Comparison of ENCODE assay signal across 16 cellular contexts in the genomic region with DNA sequence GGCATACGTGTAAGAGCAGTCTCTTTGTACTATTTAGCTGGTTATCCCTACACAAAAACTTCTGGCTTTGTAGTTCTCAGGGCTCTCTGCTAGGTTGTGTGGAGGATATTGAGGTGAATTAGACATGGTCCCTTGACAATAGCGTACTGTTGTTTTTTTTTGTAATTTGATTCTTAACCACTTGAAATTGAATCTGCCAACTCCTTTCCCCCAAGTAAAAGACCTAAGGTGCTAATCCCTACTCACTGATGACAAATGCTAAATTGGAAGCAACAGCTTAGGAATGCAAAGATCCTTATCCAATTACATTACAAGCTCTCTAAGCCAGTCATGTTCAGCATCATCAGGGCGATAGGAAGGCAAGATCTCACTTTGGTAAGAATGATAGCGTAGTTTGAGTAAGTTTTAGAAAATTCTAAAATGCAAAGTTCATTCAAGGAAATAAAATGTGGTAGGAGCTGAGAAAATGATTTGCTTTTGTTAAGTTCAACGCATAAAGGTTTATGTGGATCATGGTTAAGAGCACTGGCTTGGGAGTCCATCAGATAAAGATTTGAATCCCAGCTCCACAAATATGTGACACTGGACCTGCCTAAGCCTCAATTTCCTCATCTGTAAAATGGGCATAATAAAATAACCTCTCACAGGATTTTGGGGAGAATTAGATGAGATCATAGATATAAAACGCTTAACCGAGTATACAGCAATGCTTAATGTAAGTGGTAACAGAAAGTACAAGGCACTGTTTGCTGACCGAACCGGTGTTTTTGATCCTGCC. TPM values are rescaled to one million over a fixed set of nuclear protein-coding genes. Genes with fewer than 3 reads are reported as not detected.
DNase-seq lines count a peak whose midpoint lies in the region; ATAC-seq and TF ChIP-seq lines count a peak whose summit lies in the region.
"Had no signal": no experiment of that assay in that cellular context is flagged by ENCODE, and none has a peak within 500 bp of the region (broad histone marks: within the 10 kb centered on the region; RNA-seq: fewer than 3 reads in every experiment).

No MANE protein-coding gene starts in this region.

- no peaks in the 10 kb centered on the region for H3K27me3 Mint-ChIP-seq in activated T-helper 17 cell treated with anti-CD3 and anti-CD28 coated beads, Interleukin-2, amount 50 U/mL, for 72 hours
- H3K27me3 Mint-ChIP-seq in naive thymus-derived CD4-positive, alpha-beta T cell, result no peaks in the 10 kb centered on the region

- peaks cover 47% of the 10 kb centered on the region for H3K4me1 Mint-ChIP-seq in activated T-helper 17 cell treated with anti-CD3 and anti-CD28 coated beads, Interleukin-2, amount 50 U/mL, for 72 hours
- peaks cover 36 to 82% (median 73%) of the 10 kb centered on the region in 7 donors for H3K4me1 Mint-ChIP-seq in naive thymus-derived CD4-positive, alpha-beta T cell

- H3K27ac ChIP-seq in naive thymus-derived CD4-positive, alpha-beta T cell (ENCODE audit: low read depth, low read length), result peak overlapping the region; percentile 15
- H3K27ac ChIP-seq in WERI-Rb-1, result no peak overlapping the region
- H3K27ac ChIP-seq: ovary had no signal

- no peaks in the 10 kb centered on the region for H3K9me3 Mint-ChIP-seq in activated T-helper 17 cell treated with anti-CD3 and anti-CD28 coated beads, Interleukin-2, amount 50 U/mL, for 72 hours
- no peaks in the 10 kb centered on the region for H3K9me3 Mint-ChIP-seq in naive thymus-derived CD4-positive, alpha-beta T cell

- TF ChIP-seq CTCF in WERI-Rb-1 (IDR thresholded peaks at IDR 0.05; ENCODE audit: low read depth, low read length), result no peak

- peaks cover 19% of the 10 kb centered on the region for H3K36me3 Mint-ChIP-seq in activated T-helper 17 cell treated with anti-CD3 and anti-CD28 coated beads, Interleukin-2, amount 50 U/mL, for 72 hours (ENCODE audit: low read depth)
- H3K36me3 Mint-ChIP-seq in naive thymus-derived CD4-positive, alpha-beta T cell, result peaks cover 0 to 18% (median 3%) of the 10 kb centered on the region in 5 donors

- peak overlapping the region; percentile 88 for H3K4me3 Mint-ChIP-seq in activated T-helper 17 cell treated with anti-CD3 and anti-CD28 coated beads, Interleukin-2, amount 50 U/mL, for 72 hours
- H3K4me3 Mint-ChIP-seq in naive thymus-derived CD4-positive, alpha-beta T cell, result peak overlapping the region in 2 of 10 donors; percentile 3 to 40

- H3K27me3 ChIP-seq in naive thymus-derived CD4-positive, alpha-beta T cell (ENCODE audit: control insufficient read depth in 2 of 2, insufficient read depth in 2 of 2, low read length in 2 of 2), result no peaks in the 10 kb centered on the region
- peaks cover 52% of the 10 kb centered on the region for H3K27me3 ChIP-seq in WERI-Rb-1 (ENCODE audit: insufficient read depth, low read depth, severe bottlenecking)
- H3K27me3 ChIP-seq: ovary had no signal

- DNase-seq in ELF-1 (ENCODE audit: low read depth, low spot score) (peak; percentile 74), LHCN-M2 (ENCODE audit: low read depth) (peak; percentile 78), WERI-Rb-1 (no peak), LoVo (ENCODE audit: low spot score) (no peak)
- DNase-seq in naive thymus-derived CD4-positive, alpha-beta T cell, result no peak
- DNase-seq: foreskin melanocyte; kidney glomerular epithelial cell; NCI-H1105 treated with DMSO at 0.1 percent for 48 hours; ovary; PC-3; stimulated activated CD4-positive, alpha-beta T cell treated with anti-CD3 and anti-CD28 coated beads, Interleukin-1b, Interleukin-23, amount 100 ng/mL, for 48 hours; T1000 had no signal

- no peak overlapping the region for H3K4me3 ChIP-seq in naive thymus-derived CD4-positive, alpha-beta T cell (ENCODE audit: low read length)
- no peak overlapping the region for H3K4me3 ChIP-seq in WERI-Rb-1 (ENCODE audit: low read depth, low read length)
- H3K4me3 ChIP-seq: coronary artery, ovary had no signal

- ATAC-seq in activated T-helper 17 cell treated with anti-CD3 and anti-CD28 coated beads, Interleukin-2, amount 50 U/mL, for 72 hours (replicated peaks), result no peak
- no peak for ATAC-seq in naive thymus-derived CD4-positive, alpha-beta T cell
- no peak for ATAC-seq in GM21390 (IDR thresholded peaks at IDR 0.05; ENCODE audit: unreplicated experiment)
- ATAC-seq in GM21360 (IDR thresholded peaks at IDR 0.05; ENCODE audit: unreplicated experiment), result no peak
- ATAC-seq: PC-3 had no signal

- H3K4me1 ChIP-seq in naive thymus-derived CD4-positive, alpha-beta T cell (ENCODE audit: control insufficient read depth in 2 of 2, insufficient read depth in 2 of 2, low read length in 2 of 2), result peaks cover 42 to 48% of the 10 kb centered on the region in 2 donors

- H3K27ac Mint-ChIP-seq in activated T-helper 17 cell treated with anti-CD3 and anti-CD28 coated beads, Interleukin-2, amount 50 U/mL, for 72 hours, result peak overlapping the region; percentile 95
- H3K27ac Mint-ChIP-seq in naive thymus-derived CD4-positive, alpha-beta T cell, result peak overlapping the region; percentile 11 to 91 (median 80)

- no peaks in the 10 kb centered on the region for H3K9me3 ChIP-seq in naive thymus-derived CD4-positive, alpha-beta T cell (ENCODE audit: control insufficient read depth in 2 of 3, low read length in 3 of 3)
- no peaks in the 10 kb centered on the region for H3K9me3 ChIP-seq in WERI-Rb-1 (ENCODE audit: severe bottlenecking)
- H3K9me3 ChIP-seq: ovary had no signal

- POLR2A ChIA-PET in naive thymus-derived CD4-positive, alpha-beta T cell (lab: Charles Lee), result interaction anchor here (1.1 to 9.5 kb wide), 2 partner anchors 33 to 37 kb away, joined by 4 to 167 read pairs; partner anchors contain the start of gene DOCK11

- CTCF ChIA-PET in naive thymus-derived CD4-positive, alpha-beta T cell (lab: Charles Lee), result interaction anchor here (0.6 to 0.7 kb wide), 3 partner anchors 35 to 68 kb away, joined by 3 to 4 read pairs (median 3); no protein-coding TSS in a partner anchor

- H3K36me3 ChIP-seq in naive thymus-derived CD4-positive, alpha-beta T cell (ENCODE audit: control insufficient read depth in 2 of 3, insufficient read depth in 3 of 3, low read length in 3 of 3), result no peaks in the 10 kb centered on the region
- H3K36me3 ChIP-seq in WERI-Rb-1, result no peaks in the 10 kb centered on the region
- H3K36me3 ChIP-seq: ovary had no signal

- intact Hi-C loops in naive thymus-derived CD4-positive, alpha-beta T cell (cut with micrococcal nuclease), result no loop called here

RNA-seq across cellular contexts. Expression of gene DOCK11, which starts 39.3 kb away (rescaled TPM):
- 4.2 and 5.5 TPM in 2 replicates for total RNA-seq in LHCN-M2 (2014; rRNA removed)
- 4.1 TPM for polyA plus RNA-seq in LHCN-M2 (2012)
- total RNA-seq in activated T-helper 17 cell treated with anti-CD3 and anti-CD28 coated beads, Interleukin-2, amount 50 U/mL, for 72 hours, result 10 to 100 TPM; 45.5 to 50.6 TPM
- total RNA-seq in naive thymus-derived CD4-positive, alpha-beta T cell, result 100 to 1,000 TPM in 3 of 5 experiments, 10 to 100 TPM in 2; 68.9 to 115 (median 102) TPM
- polyA plus RNA-seq in naive thymus-derived CD4-positive, alpha-beta T cell, result 10 to 100 TPM; 24.2 to 27.0 TPM

Comparison
In these comparisons a context has a peak if more than half of its experiments do, and no peak if none do; other contexts are left out.
1. DNase-seq: peak in ELF-1 (single experiment) and LHCN-M2 (single experiment); none in naive thymus-derived CD4-positive, alpha-beta T cell (0 of 9), WERI-Rb-1 (single experiment) and LoVo (single experiment).